ENCODE assay signal across 8 cellular contexts in genomic region chr9:128552744-128553221, GRCh38. TPM values are rescaled to one million over a fixed set of nuclear protein-coding genes. Genes with fewer than 3 reads are reported as not detected.
DNase-seq lines count a peak whose midpoint lies in the region; ATAC-seq, FAIRE-seq and TF ChIP-seq lines count a peak whose summit lies in the region.

No MANE protein-coding gene starts in this region.

- DNase-seq in BJ (ENCODE audit: low read depth) (no peak), Peyer's patch (peak in 2 of 3 donors; percentile 48 to 71), brain microvascular endothelial cell (no peak), kidney (peak; percentile 90), HPDE6-E6E7 (ENCODE audit: extremely low spot score) (no peak)
- DNase-seq in stimulated activated CD4-positive, alpha-beta T cell treated with anti-CD3 and anti-CD28 coated beads, Interleukin-12 subunit alpha, Interleukin-12 subunit beta, amount 100 ng/mL, for 48 hours (ENCODE audit: low read depth in 2 of 3, low spot score in 1 of 3) = peak; percentile 26 to 49 (median 26)

- no peak for TF ChIP-seq POLR2A in Peyer's patch (IDR thresholded peaks at IDR 0.05)

- peaks cover 0 to 51% (median 15%) of the 10 kb centered on the region in 4 donors for H3K4me1 ChIP-seq in Peyer's patch
- H3K4me1 ChIP-seq in kidney (ENCODE audit: control insufficient read depth in 1 of 2, insufficient read depth in 1 of 2, low read depth in 1 of 2, low read length in 2 of 2) = peaks cover 28 to 30% of the 10 kb centered on the region in 2 donors

- H3K27me3 ChIP-seq in BJ (ENCODE audit: control insufficient read depth, insufficient read depth, low read length) (no peaks in the 10 kb centered on the region), Peyer's patch (no peaks in the 10 kb centered on the region), brain microvascular endothelial cell (replicated peaks) (no peaks in the 10 kb centered on the region)

- H3K9me3 ChIP-seq in Peyer's patch = no peaks in the 10 kb centered on the region
- no peaks in the 10 kb centered on the region for H3K9me3 ChIP-seq in kidney (ENCODE audit: control insufficient read depth in 1 of 2, low read length in 2 of 2)

- in situ Hi-C loops in brain microvascular endothelial cell (cut with HindIII; ENCODE audit: low pct_ligation_motif_present, low sequenced_read_pairs) = no loop called here

- intact Hi-C loops in kidney (cut with DNase I) = no loop called here

- FAIRE-seq in kidney (lab: Jason Lieb, UNC) = no peak

- H3K9ac ChIP-seq in kidney (ENCODE audit: low read length in 2 of 2) = peak overlapping the region; percentile 86 to 90

- TF ChIP-seq CTCF in BJ (IDR thresholded peaks at IDR 0.05; ENCODE audit: insufficient read depth, low read depth, low read length) = no peak
- no peak for TF ChIP-seq CTCF in Peyer's patch (IDR thresholded peaks at IDR 0.05)
- no peak for TF ChIP-seq CTCF in brain microvascular endothelial cell (IDR thresholded peaks at IDR 0.05; ENCODE audit: low read depth, low read length, missing control alignments)
- TF ChIP-seq CTCF in kidney (IDR thresholded peaks at IDR 0.05; ENCODE audit: borderline replicate concordance, extremely low read depth, insufficient read depth) = no peak

- H3K36me3 ChIP-seq in BJ (ENCODE audit: control insufficient read depth, insufficient read depth, low read length) (no peaks in the 10 kb centered on the region), Peyer's patch (no peaks in the 10 kb centered on the region), brain microvascular endothelial cell (replicated peaks) (no peaks in the 10 kb centered on the region), kidney (ENCODE audit: control insufficient read depth in 1 of 2, insufficient read depth in 2 of 2, low read length in 2 of 2) (no peaks in the 10 kb centered on the region)

- POLR2A ChIA-PET in BJ (lab: Charles Lee) = interaction anchor here (1.1 kb wide), 1 partner anchor 48 kb away, joined by 3 read pairs; the partner anchor contains the start of gene GLE1

- H3K27ac ChIP-seq in Peyer's patch (peak overlapping the region; percentile 96 to 100 (median 98)), brain microvascular endothelial cell (peak overlapping the region; percentile 69), kidney (ENCODE audit: low read depth in 2 of 2, low read length in 2 of 2) (peak overlapping the region; percentile 93)

- ATAC-seq in GM18868 (IDR thresholded peaks at IDR 0.05; ENCODE audit: unreplicated experiment) (peak; percentile 21), HG03108 (IDR thresholded peaks at IDR 0.05; ENCODE audit: unreplicated experiment) (peak; percentile 28)

- CTCF ChIA-PET in BJ (lab: Yijun Ruan, JAX) = interaction anchor here (1.0 to 1.4 kb wide), 3 partner anchors 15 to 132 kb away, joined by 3 to 4 read pairs (median 3); partner anchors contain the start of gene CERCAM

- peak overlapping the region; percentile 92 for H3K4me3 ChIP-seq in BJ (ENCODE audit: low read depth, low read length)
- H3K4me3 ChIP-seq in Peyer's patch = peak overlapping the region; percentile 94 to 100 (median 98)
- peak overlapping the region; percentile 73 for H3K4me3 ChIP-seq in brain microvascular endothelial cell (ENCODE audit: low read depth, low read length)
- H3K4me3 ChIP-seq in kidney (ENCODE audit: low read length in 2 of 2) = peak overlapping the region; percentile 89 to 96

RNA-seq across cellular contexts. Expression of gene SPTAN1, which starts 0.4 kb away (rescaled TPM):
- polyA plus RNA-seq in BJ (2011; rRNA removed) = 201 and 317 TPM in 2 replicates
- 561 and 622 TPM in 2 replicates for polyA minus RNA-seq in BJ (2011; rRNA and poly(A)+ RNA removed)
- 100 to 1,000 TPM; 251 to 586 (median 269) TPM for total RNA-seq in Peyer's patch
- total RNA-seq in kidney = 354 TPM
- polyA plus RNA-seq in kidney (ENCODE audit: insufficient read depth, low read depth, low replicate concordance) = 210 TPM

RNA-seq across cellular contexts. Expression of gene GLE1, which starts 48.3 kb away (rescaled TPM):
- polyA plus RNA-seq in BJ (2011; rRNA removed) = 22.0 and 25.0 TPM in 2 replicates
- 15.7 and 23.0 TPM in 2 replicates for polyA minus RNA-seq in BJ (2011; rRNA and poly(A)+ RNA removed)
- total RNA-seq in Peyer's patch = 10 to 100 TPM; 27.0 to 55.3 (median 28.3) TPM
- 22.8 TPM for total RNA-seq in kidney
- 15.6 TPM for polyA plus RNA-seq in kidney (ENCODE audit: insufficient read depth, low read depth, low replicate concordance)

Comparison
In these comparisons a context has a peak if more than half of its experiments do, and no peak if none do; other contexts are left out.
1. DNase-seq: peak in Peyer's patch (2 of 3), kidney (single experiment) and stimulated activated CD4-positive, alpha-beta T cell treated with anti-CD3 and anti-CD28 coated beads, Interleukin-12 subunit alpha, Interleukin-12 subunit beta, amount 100 ng/mL, for 48 hours (3 of 3); none in BJ (single experiment), brain microvascular endothelial cell (single experiment) and HPDE6-E6E7 (single experiment).
2. Peak in every context shown above with its lines, with median percentiles within 50 percentile points of each other: H3K4me3 ChIP-seq and H3K27ac ChIP-seq.